ENCODE assay signal across 23 cellular contexts in the genomic region with DNA sequence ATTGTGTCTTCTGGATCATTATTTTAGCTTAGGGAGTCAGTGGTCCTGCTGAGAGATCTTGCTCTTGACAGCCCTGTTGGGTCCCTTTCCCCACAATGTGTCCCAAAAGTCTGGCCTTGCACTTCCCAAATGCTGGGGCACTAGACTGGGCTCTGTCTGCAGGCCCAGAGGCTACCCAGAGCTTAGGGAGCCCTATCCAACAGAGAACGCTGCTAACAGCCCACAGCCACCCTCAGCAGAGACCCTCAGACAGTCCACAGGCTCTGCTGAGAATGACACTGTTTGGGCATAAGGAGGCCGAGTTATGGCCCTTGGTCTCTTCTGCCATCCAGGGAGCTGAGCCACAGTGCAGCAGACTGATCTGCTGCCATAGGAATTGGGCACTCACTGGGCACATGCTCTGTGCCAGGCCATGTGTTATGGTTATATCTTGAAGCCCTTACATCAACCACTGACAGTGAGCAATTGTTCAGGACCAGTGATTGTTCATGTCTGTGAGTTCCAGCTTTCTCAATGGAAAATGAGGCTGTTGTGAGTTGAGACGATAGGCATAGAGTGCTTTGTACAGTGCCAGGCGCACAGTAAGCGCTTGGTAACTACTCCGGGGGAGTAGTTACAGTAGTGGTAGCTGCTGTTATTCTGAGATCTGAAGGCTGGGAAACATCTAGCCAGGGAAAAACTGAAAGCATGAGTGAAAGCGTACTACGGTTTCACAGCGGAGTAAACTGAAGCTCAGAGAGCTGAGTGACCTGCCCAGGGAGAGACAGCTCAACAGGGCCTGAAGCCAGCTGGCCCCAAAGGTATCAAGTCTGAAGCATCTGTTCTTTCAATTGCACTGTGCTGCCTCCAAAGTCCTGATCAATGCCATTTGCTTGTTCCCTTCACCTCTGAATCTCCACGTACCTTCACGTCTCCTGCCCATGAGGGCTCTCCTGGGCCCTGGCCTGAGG.
DNase-seq lines count a peak whose midpoint lies in the region; ATAC-seq and TF ChIP-seq lines count a peak whose summit lies in the region.
"Had no signal": no experiment of that assay in that cellular context is flagged by ENCODE, and none has a peak within 500 bp of the region (broad histone marks: within the 10 kb centered on the region; RNA-seq: fewer than 3 reads in every experiment).

No MANE protein-coding gene starts in this region.

- intact Hi-C loops in CD4-positive, alpha-beta T cell (cut with DNase I, micrococcal nuclease), result no loop called here
- intact Hi-C loops in adrenal gland (cut with DNase I), result no loop called here

- no peaks in the 10 kb centered on the region for H3K36me3 Mint-ChIP-seq in CD4-positive, alpha-beta T cell (ENCODE audit: low read depth)
- H3K36me3 Mint-ChIP-seq: stimulated activated memory B cell treated with anti-CD40 and anti-IgM and Interleukin-4, amounts not matched to agents 10 μg/mL and 1 μg/mL and 100 μg/mL, for 72 hours had no signal

- no peak for TF ChIP-seq POLR2A in adrenal gland (IDR thresholded peaks at IDR 0.05)

- H3K9me3 ChIP-seq in CD4-positive, alpha-beta T cell (ENCODE audit: control insufficient read depth, low read length), result no peaks in the 10 kb centered on the region
- H3K9me3 ChIP-seq in adrenal gland (replicated peaks in 1 of 3), result no peaks in the 10 kb centered on the region
- H3K9me3 ChIP-seq: tibial artery had no signal

- H3K4me1 Mint-ChIP-seq in CD4-positive, alpha-beta T cell (ENCODE audit: low read depth), result peaks cover 69% of the 10 kb centered on the region

- no peaks in the 10 kb centered on the region for H3K27me3 Mint-ChIP-seq in CD4-positive, alpha-beta T cell
- H3K27me3 Mint-ChIP-seq: stimulated activated memory B cell treated with anti-CD40 and anti-IgM and Interleukin-4, amounts not matched to agents 10 μg/mL and 1 μg/mL and 100 μg/mL, for 72 hours had no signal

- POLR2A ChIA-PET in CD4-positive, alpha-beta T cell (lab: Charles Lee), result interaction anchor here (1.3 kb wide), 1 partner anchor 15 kb away, joined by 3 read pairs; no protein-coding TSS in a partner anchor

- H3K4me1 ChIP-seq in adrenal gland (replicated peaks in 1 of 2), result peaks cover 26 to 48% of the 10 kb centered on the region in 2 donors

- peak overlapping the region; percentile 74 for H3K27ac Mint-ChIP-seq in CD4-positive, alpha-beta T cell
- H3K27ac Mint-ChIP-seq: stimulated activated memory B cell treated with anti-CD40 and anti-IgM and Interleukin-4, amounts not matched to agents 10 μg/mL and 1 μg/mL and 100 μg/mL, for 72 hours had no signal

- H3K4me3 ChIP-seq in adrenal gland, result no peak overlapping the region
- H3K4me3 ChIP-seq: cardiac muscle cell, SK-N-MC, tibial artery had no signal

- H3K27ac ChIP-seq in CD4-positive, alpha-beta T cell (ENCODE audit: low read depth, low read length), result no peak overlapping the region
- peak overlapping the region in 3 of 5 donors; percentile 23 to 56 (median 56) for H3K27ac ChIP-seq in adrenal gland
- H3K27ac ChIP-seq: cardiac muscle cell, KMS-11, SK-N-MC, tibial artery, WERI-Rb-1 had no signal

- no peaks in the 10 kb centered on the region for H3K9me3 Mint-ChIP-seq in CD4-positive, alpha-beta T cell
- H3K9me3 Mint-ChIP-seq: H9; stimulated activated memory B cell treated with anti-CD40 and anti-IgM and Interleukin-4, amounts not matched to agents 10 μg/mL and 1 μg/mL and 100 μg/mL, for 72 hours had no signal

- no peaks in the 10 kb centered on the region for H3K36me3 ChIP-seq in adrenal gland (replicated peaks in 1 of 2)
- H3K36me3 ChIP-seq: cardiac muscle cell, WERI-Rb-1 had no signal

- CTCF ChIA-PET in CD4-positive, alpha-beta T cell (lab: Charles Lee), result interaction anchor here (0.7 kb wide), 1 partner anchor 82 kb away, joined by 3 read pairs; no protein-coding TSS in a partner anchor

- no peaks in the 10 kb centered on the region for H3K27me3 ChIP-seq in CD4-positive, alpha-beta T cell (ENCODE audit: control insufficient read depth, insufficient read depth, low read length)
- H3K27me3 ChIP-seq in adrenal gland, result no peaks in the 10 kb centered on the region
- H3K27me3 ChIP-seq: cardiac muscle cell, tibial artery had no signal

- TF ChIP-seq CTCF in CD4-positive, alpha-beta T cell (IDR thresholded peaks at IDR 0.05), result no peak
- TF ChIP-seq CTCF in adrenal gland (IDR thresholded peaks at IDR 0.05), result no peak

- DNase-seq in CD4-positive, alpha-beta T cell, result no peak
- no peak for DNase-seq in adrenal gland
- peak; percentile 57 to 85 for DNase-seq in hippocampal formation (lab: John Stamatoyannopoulos, UW)
- peak; percentile 75 for DNase-seq in occipital lobe (lab: John Stamatoyannopoulos, UW)
- no peak for DNase-seq in NCI-H1694 treated with DMSO at 0.1 percent for 48 hours (lab: John Stamatoyannopoulos, UW)
- DNase-seq in activated effector memory CD4-positive, alpha-beta T cell treated with anti-CD3 and anti-CD28 coated beads, Interleukin-2, amount 50 U/mL, for 16 hours, result no peak
- DNase-seq: activated CD4-positive, alpha-beta T cell treated with anti-CD3 and anti-CD28 coated beads, Interleukin-2, amount 50 U/mL, for 4 hours; activated CD8-positive, alpha-beta memory T cell treated with anti-CD3 and anti-CD28 coated beads, Interleukin-2, amount 50 U/mL, for 48 hours; activated effector memory CD4-positive, alpha-beta T cell treated with Interleukin-2 at 50 U/mL for 16 hours; DMS79 treated with DMSO at 0.1 percent for 48 hours; effector CD8-positive, alpha-beta T cell; H9; NCI-H1930; stimulated activated CD4-positive, alpha-beta T cell treated with anti-CD3 and anti-CD28 coated beads, Interleukin-1b, Interleukin-23, amount 100 ng/mL, for 48 hours; tibial artery; WERI-Rb-1 had no signal

- no peak for ATAC-seq in CD4-positive, alpha-beta T cell (ENCODE audit: poor library complexity)
- ATAC-seq in HG02970 (IDR thresholded peaks at IDR 0.05; ENCODE audit: low FRiP score, unreplicated experiment) (no peak), GM18498 (IDR thresholded peaks at IDR 0.05; ENCODE audit: unreplicated experiment) (no peak)
- ATAC-seq: esophagus mucosa; stimulated activated memory B cell treated with anti-CD40 and anti-IgM and Interleukin-4, amounts not matched to agents 10 μg/mL and 1 μg/mL and 100 μg/mL, for 72 hours had no signal

- 82 to 96% (median 90%) methylated on average over 9 to 11 of the region's 11 CpGs for WGBS in adrenal gland, 4 donors

- no peak overlapping the region for H3K4me3 Mint-ChIP-seq in CD4-positive, alpha-beta T cell
- H3K4me3 Mint-ChIP-seq: H9; stimulated activated memory B cell treated with anti-CD40 and anti-IgM and Interleukin-4, amounts not matched to agents 10 μg/mL and 1 μg/mL and 100 μg/mL, for 72 hours had no signal

Comparison
In these comparisons a context has a peak if more than half of its experiments do, and no peak if none do; other contexts are left out.
1. DNase-seq: peak in hippocampal formation (2 of 2) and occipital lobe (single experiment); none in CD4-positive, alpha-beta T cell (0 of 10), adrenal gland (0 of 7), NCI-H1694 treated with DMSO at 0.1 percent for 48 hours (single experiment) and activated effector memory CD4-positive, alpha-beta T cell treated with anti-CD3 and anti-CD28 coated beads, Interleukin-2, amount 50 U/mL, for 16 hours (single experiment).